Comparison of ENCODE assay signal across 9 cellular contexts in genomic region chr2:31349684-31350083, GRCh38.
"Had no signal": no experiment of that assay in that cellular context is flagged by ENCODE, and none has a peak within 500 bp of the region (broad histone marks: within the 10 kb centered on the region; RNA-seq: fewer than 3 reads in every experiment).

No MANE protein-coding gene starts in this region.

- H3K36me3 ChIP-seq: HAP-1 had no signal

- ATAC-seq: GM23338, HCT116 had no signal

- H3K4me3 Mint-ChIP-seq: GM23338, H9, HFFc6 had no signal

- DNase-seq: GM23248, GOT3, H7, H9, HCEC 1CT, HFFc6 had no signal

- H3K27ac Mint-ChIP-seq: GM23338, HFFc6 had no signal

- H3K4me1 Mint-ChIP-seq: GM23338, H9 had no signal

- H3K9me3 Mint-ChIP-seq: GM23338, H9, HFFc6 had no signal

- H3K4me1 ChIP-seq: HAP-1 had no signal

- H3K27ac ChIP-seq: GM23248 had no signal

- H3K4me3 ChIP-seq: GM23248, GM23338, HAP-1 had no signal

- H3K9me3 ChIP-seq: HAP-1 had no signal
